1 cellular context compared by ENCODE assay signal in genomic region chr2:74502720-74503505, GRCh38.
TF ChIP-seq lines count a peak whose summit lies in the region.

No MANE protein-coding gene starts in this region.

TF ChIP-seq in K562, 482 proteins besides CTCF, POLR2A, EP300 and RAD21 (continued from another document and continues in another):
- TF ChIP-seq TRIM25 (IDR thresholded peaks at IDR 0.05; ENCODE audit: borderline replicate concordance) (no peak), BRD9 (IDR thresholded peaks at IDR 0.05; ENCODE audit: low read depth, partially characterized antibody) (peak; percentile 36), ZNF263 (CRISPR knock-in tag; IDR thresholded peaks at IDR 0.05; ENCODE audit: borderline replicate concordance) (no peak; the same call in 1 of the 2 replicates), PML (IDR thresholded peaks at IDR 0.05; ENCODE audit: low read length) (peak; percentile 60; the same call in 1 of the 2 replicates), FOSL1 (tag; conservative IDR thresholded peaks at IDR 0.05) (peak; percentile 98), ZNF24 (IDR thresholded peaks at IDR 0.05) (no peak), NFRKB (IDR thresholded peaks at IDR 0.05; ENCODE audit: low read depth) (peak; percentile 68), MYNN (IDR thresholded peaks at IDR 0.05) (no peak; the same call in 1 of the 2 replicates), MYNN (CRISPR knock-in tag; IDR thresholded peaks at IDR 0.05) (no peak), MIER1 (IDR thresholded peaks at IDR 0.05; ENCODE audit: low read depth) (no peak), HMGXB4 (CRISPR knock-in tag; IDR thresholded peaks at IDR 0.05) (peak; percentile 51; the same call in 1 of the 2 replicates), ERF (CRISPR knock-in tag; IDR thresholded peaks at IDR 0.05) (no peak), ZNF140 (CRISPR knock-in tag; IDR thresholded peaks at IDR 0.05) (no peak), GATAD2A (IDR thresholded peaks at IDR 0.05) (no peak; the same call in 1 of the 2 replicates), MEF2A (IDR thresholded peaks at IDR 0.05; ENCODE audit: control insufficient read depth, low read depth, low read length) (no peak), GTF2E2 (tag; IDR thresholded peaks at IDR 0.05) (peak; percentile 88), BRD4 (IDR thresholded peaks at IDR 0.05) (no peak), SLC30A9 (CRISPR knock-in tag; IDR thresholded peaks at IDR 0.05) (no peak), MTA1 (IDR thresholded peaks at IDR 0.05; ENCODE audit: borderline replicate concordance) (0 out of 2 replicates have a peak, but pooled peaks have one; percentile 27), KDM4B (IDR thresholded peaks at IDR 0.05; ENCODE audit: borderline replicate concordance in 2 of 2, low read depth in 1 of 2) (no peak; a peak in 1 of 4 replicates), SUPT5H (IDR thresholded peaks at IDR 0.05) (peak; percentile 81), ZBTB49 (CRISPR knock-in tag; IDR thresholded peaks at IDR 0.05; ENCODE audit: borderline replicate concordance) (no peak), L3MBTL2 (IDR thresholded peaks at IDR 0.05) (peak; percentile 89), NR4A1 (CRISPR knock-in tag; IDR thresholded peaks at IDR 0.05) (no peak), NR4A1 (tag; IDR thresholded peaks at IDR 0.05) (no peak), JUND (IDR thresholded peaks at IDR 0.05; ENCODE audit: borderline replicate concordance, low read depth, low read length) (peak; percentile 98), JUND (tag; IDR thresholded peaks at IDR 0.05; ENCODE audit: borderline replicate concordance, low read depth, low read length) (peak; percentile 94; the same call in 2 of the 3 replicates), SMARCA5 (IDR thresholded peaks at IDR 0.05) (no peak), PRMT5 (CRISPR knock-in tag; IDR thresholded peaks at IDR 0.05) (no peak), ZNF592 (IDR thresholded peaks at IDR 0.05) (peak; percentile 36), SRSF9 (IDR thresholded peaks at IDR 0.05; ENCODE audit: borderline replicate concordance, low read depth, low read length) (no peak), ZBTB17 (CRISPR knock-in tag; IDR thresholded peaks at IDR 0.05) (0 out of 2 replicates have a peak, but pooled peaks have one; percentile 10), DNMT1 (IDR thresholded peaks at IDR 0.05) (no peak), ZNF274 (IDR thresholded peaks at IDR 0.05; ENCODE audit: borderline replicate concordance, low read depth, low read length) (no peak), MBD1 (CRISPR knock-in tag; IDR thresholded peaks at IDR 0.05) (no peak), ZNF41 (CRISPR knock-in tag; conservative IDR thresholded peaks at IDR 0.05) (no peak), ZNF184 (CRISPR knock-in tag; IDR thresholded peaks at IDR 0.05) (no peak), ZNF740 (CRISPR knock-in tag; IDR thresholded peaks at IDR 0.05) (0 out of 2 replicates have a peak, but pooled peaks have one; percentile 33), ZNF740 (tag; IDR thresholded peaks at IDR 0.05) (0 out of 4 replicates have a peak, but pooled peaks of 1 of the 2 experiments have one; percentile 11), CCNT2 (IDR thresholded peaks at IDR 0.05; ENCODE audit: borderline replicate concordance, extremely low read depth, insufficient read length, low read depth, low read length) (peak; percentile 74), GABPB2 (CRISPR knock-in tag; conservative IDR thresholded peaks at IDR 0.05) (no peak), ZNF133 (CRISPR knock-in tag; IDR thresholded peaks at IDR 0.05) (no peak)
- TF ChIP-seq, protein P1, sequence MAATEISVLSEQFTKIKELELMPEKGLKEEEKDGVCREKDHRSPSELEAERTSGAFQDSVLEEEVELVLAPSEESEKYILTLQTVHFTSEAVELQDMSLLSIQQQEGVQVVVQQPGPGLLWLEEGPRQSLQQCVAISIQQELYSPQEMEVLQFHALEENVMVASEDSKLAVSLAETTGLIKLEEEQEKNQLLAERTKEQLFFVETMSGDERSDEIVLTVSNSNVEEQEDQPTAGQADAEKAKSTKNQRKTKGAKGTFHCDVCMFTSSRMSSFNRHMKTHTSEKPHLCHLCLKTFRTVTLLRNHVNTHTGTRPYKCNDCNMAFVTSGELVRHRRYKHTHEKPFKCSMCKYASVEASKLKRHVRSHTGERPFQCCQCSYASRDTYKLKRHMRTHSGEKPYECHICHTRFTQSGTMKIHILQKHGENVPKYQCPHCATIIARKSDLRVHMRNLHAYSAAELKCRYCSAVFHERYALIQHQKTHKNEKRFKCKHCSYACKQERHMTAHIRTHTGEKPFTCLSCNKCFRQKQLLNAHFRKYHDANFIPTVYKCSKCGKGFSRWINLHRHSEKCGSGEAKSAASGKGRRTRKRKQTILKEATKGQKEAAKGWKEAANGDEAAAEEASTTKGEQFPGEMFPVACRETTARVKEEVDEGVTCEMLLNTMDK (IDR thresholded peaks at IDR 0.05; ENCODE audit: borderline replicate concordance, insufficient read depth, low read depth, low read length, poor library complexity, severe bottlenecking), result no peak
- TF ChIP-seq, protein P2, sequence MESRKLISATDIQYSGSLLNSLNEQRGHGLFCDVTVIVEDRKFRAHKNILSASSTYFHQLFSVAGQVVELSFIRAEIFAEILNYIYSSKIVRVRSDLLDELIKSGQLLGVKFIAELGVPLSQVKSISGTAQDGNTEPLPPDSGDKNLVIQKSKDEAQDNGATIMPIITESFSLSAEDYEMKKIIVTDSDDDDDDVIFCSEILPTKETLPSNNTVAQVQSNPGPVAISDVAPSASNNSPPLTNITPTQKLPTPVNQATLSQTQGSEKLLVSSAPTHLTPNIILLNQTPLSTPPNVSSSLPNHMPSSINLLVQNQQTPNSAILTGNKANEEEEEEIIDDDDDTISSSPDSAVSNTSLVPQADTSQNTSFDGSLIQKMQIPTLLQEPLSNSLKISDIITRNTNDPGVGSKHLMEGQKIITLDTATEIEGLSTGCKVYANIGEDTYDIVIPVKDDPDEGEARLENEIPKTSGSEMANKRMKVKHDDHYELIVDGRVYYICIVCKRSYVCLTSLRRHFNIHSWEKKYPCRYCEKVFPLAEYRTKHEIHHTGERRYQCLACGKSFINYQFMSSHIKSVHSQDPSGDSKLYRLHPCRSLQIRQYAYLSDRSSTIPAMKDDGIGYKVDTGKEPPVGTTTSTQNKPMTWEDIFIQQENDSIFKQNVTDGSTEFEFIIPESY (CRISPR knock-in tag; IDR thresholded peaks at IDR 0.05), result no peak
- TF ChIP-seq, protein P3, sequence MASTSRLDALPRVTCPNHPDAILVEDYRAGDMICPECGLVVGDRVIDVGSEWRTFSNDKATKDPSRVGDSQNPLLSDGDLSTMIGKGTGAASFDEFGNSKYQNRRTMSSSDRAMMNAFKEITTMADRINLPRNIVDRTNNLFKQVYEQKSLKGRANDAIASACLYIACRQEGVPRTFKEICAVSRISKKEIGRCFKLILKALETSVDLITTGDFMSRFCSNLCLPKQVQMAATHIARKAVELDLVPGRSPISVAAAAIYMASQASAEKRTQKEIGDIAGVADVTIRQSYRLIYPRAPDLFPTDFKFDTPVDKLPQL (IDR thresholded peaks at IDR 0.05; ENCODE audit: extremely low read depth, insufficient read length), result no peak
- TF ChIP-seq, protein P4, sequence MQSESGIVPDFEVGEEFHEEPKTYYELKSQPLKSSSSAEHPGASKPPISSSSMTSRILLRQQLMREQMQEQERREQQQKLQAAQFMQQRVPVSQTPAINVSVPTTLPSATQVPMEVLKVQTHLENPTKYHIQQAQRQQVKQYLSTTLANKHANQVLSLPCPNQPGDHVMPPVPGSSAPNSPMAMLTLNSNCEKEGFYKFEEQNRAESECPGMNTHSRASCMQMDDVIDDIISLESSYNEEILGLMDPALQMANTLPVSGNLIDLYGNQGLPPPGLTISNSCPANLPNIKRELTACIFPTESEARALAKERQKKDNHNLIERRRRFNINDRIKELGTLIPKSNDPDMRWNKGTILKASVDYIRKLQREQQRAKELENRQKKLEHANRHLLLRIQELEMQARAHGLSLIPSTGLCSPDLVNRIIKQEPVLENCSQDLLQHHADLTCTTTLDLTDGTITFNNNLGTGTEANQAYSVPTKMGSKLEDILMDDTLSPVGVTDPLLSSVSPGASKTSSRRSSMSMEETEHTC (IDR thresholded peaks at IDR 0.05), result peak; percentile 91
